In genomic region chr10:42488416-42488815, GRCh38 we compare ENCODE assay signal across 16 cellular contexts.
A peak's percentile ranks its signal among the peaks of the same experiment; 100 is the strongest.
DNase-seq lines count a peak whose midpoint lies in the region; ATAC-seq, FAIRE-seq and TF ChIP-seq lines count a peak whose summit lies in the region.
"Had no signal": no experiment of that assay in that cellular context is flagged by ENCODE, and none has a peak within 500 bp of the region (broad histone marks: within the 10 kb centered on the region; RNA-seq: fewer than 3 reads in every experiment).

No MANE protein-coding gene starts in this region.

- H2BK120ac ChIP-seq in IMR-90 (ENCODE audit: low read depth, low read length): no peak overlapping the region
- H2BK120ac ChIP-seq in mesenchymal stem cell (ENCODE audit: low read depth, low read length): no peak overlapping the region

- H4K8ac ChIP-seq in IMR-90 (ENCODE audit: low read depth in 2 of 2, low read length in 2 of 2) (no peak overlapping the region), mesenchymal stem cell (ENCODE audit: low read length) (no peak overlapping the region)

- H3K18ac ChIP-seq in IMR-90 (ENCODE audit: low read depth, low read length) (no peak overlapping the region), mesenchymal stem cell (ENCODE audit: low read depth in 1 of 2, low read length in 2 of 2) (no peak overlapping the region)

- dilution Hi-C loops in IMR-90 (cut with HindIII; ENCODE audit: low sequenced_read_pairs, unreplicated experiment): no loop called here

- no peak overlapping the region for H3K56ac ChIP-seq in IMR-90 (ENCODE audit: extremely low read depth, insufficient read depth, low read length)

- H3K36me3 ChIP-seq in IMR-90 (ENCODE audit: control insufficient read depth, insufficient read depth, low read length) (no peaks in the 10 kb centered on the region), mesenchymal stem cell (ENCODE audit: control insufficient read depth in 1 of 2, insufficient read depth in 2 of 2, low read depth in 1 of 2, low read length in 2 of 2) (no peaks in the 10 kb centered on the region), mucosa of descending colon (ENCODE audit: low read depth) (no peaks in the 10 kb centered on the region)
- H3K36me3 ChIP-seq: ovary, suprapubic skin had no signal

- WGBS in IMR-90 (ENCODE audit: extremely low coverage in 2 of 2, insufficient read length in 1 of 2), 2 experiments: 80% methylated on average over 2 of the region's 5 CpGs; no CpG with 5 or more reads in 1 of the 2 experiments
- 54% methylated on average over 5 of the region's 5 CpGs for WGBS in mesenchymal stem cell

- no peak for FAIRE-seq in urothelium cell line (lab: Jason Lieb, UNC)
- FAIRE-seq: colon had no signal

- no peak overlapping the region for H2BK15ac ChIP-seq in IMR-90 (ENCODE audit: low read depth, low read length)
- H2BK15ac ChIP-seq in mesenchymal stem cell (ENCODE audit: low read depth, poor library complexity, severe bottlenecking): no peak overlapping the region

- intact Hi-C loops in IMR-90 (cut with micrococcal nuclease): no loop called here
- intact Hi-C loops in mucosa of descending colon (cut with DNase I, micrococcal nuclease): no loop called here

- H3K4ac ChIP-seq in IMR-90 (ENCODE audit: low read depth, low read length) (no peak overlapping the region), mesenchymal stem cell (ENCODE audit: low read depth in 1 of 2, low read length in 2 of 2) (no peak overlapping the region)

- no peak for TF ChIP-seq POLR2A in IMR-90 (IDR thresholded peaks at IDR 0.05; ENCODE audit: low read depth, low read length)

- no peak overlapping the region for H2BK12ac ChIP-seq in mesenchymal stem cell (ENCODE audit: low read length in 2 of 2)

- H2BK20ac ChIP-seq in IMR-90 (ENCODE audit: low read depth, low read length): no peak overlapping the region

- POLR2A ChIA-PET in IMR-90 (lab: Charles Lee; ENCODE audit: unreplicated experiment): no interaction called here

- peak; percentile 76 for ATAC-seq in IMR-90 (ENCODE audit: low read depth)
- no peak for ATAC-seq in mucosa of descending colon
- ATAC-seq: T-cell had no signal

- CTCF ChIA-PET in IMR-90 (lab: Yijun Ruan, JAX): no interaction called here

- H3K9me3 ChIP-seq in IMR-90 (ENCODE audit: control insufficient read depth, insufficient read depth, low read length) (no peaks in the 10 kb centered on the region), mesenchymal stem cell (ENCODE audit: control insufficient read depth, low read length) (peaks cover 19% of the 10 kb centered on the region), mucosa of descending colon (no peaks in the 10 kb centered on the region)
- H3K9me3 ChIP-seq: ovary had no signal

- H3K4me1 ChIP-seq in IMR-90 (ENCODE audit: control insufficient read depth, insufficient read depth, low read length): no peaks in the 10 kb centered on the region
- H3K4me1 ChIP-seq in mesenchymal stem cell (ENCODE audit: control insufficient read depth, insufficient read depth, low read depth, low read length): no peaks in the 10 kb centered on the region
- no peaks in the 10 kb centered on the region for H3K4me1 ChIP-seq in mucosa of descending colon (ENCODE audit: low read depth)
- H3K4me1 ChIP-seq: suprapubic skin had no signal

- no peak overlapping the region for H2AK9ac ChIP-seq in IMR-90 (replicated peaks; ENCODE audit: low read depth, low read length, poor library complexity)

- no peaks in the 10 kb centered on the region for H3K9me1 ChIP-seq in IMR-90 (ENCODE audit: insufficient read depth, low read length)

- H3K4me3 ChIP-seq in AG09309 (ENCODE audit: control insufficient read depth, low read depth, low read length): no peak overlapping the region; the same call in none of the 2 replicates
- H3K4me3 ChIP-seq in IMR-90 (ENCODE audit: insufficient read depth, low read depth, low read length): no peak overlapping the region
- no peak overlapping the region for H3K4me3 ChIP-seq in cardiac fibroblast (replicated peaks in 1 of 2; ENCODE audit: low read depth in 2 of 2, low read length in 2 of 2)
- no peak overlapping the region for H3K4me3 ChIP-seq in mesenchymal stem cell (ENCODE audit: insufficient read depth in 1 of 2, low read depth in 1 of 2, low read length in 2 of 2)
- H3K4me3 ChIP-seq in mucosa of descending colon: no peak overlapping the region
- H3K4me3 ChIP-seq: ovary, suprapubic skin had no signal

- no peak overlapping the region for H4K5ac ChIP-seq in IMR-90 (ENCODE audit: low read depth, low read length)

- H3K14ac ChIP-seq in IMR-90 (replicated peaks; ENCODE audit: low read depth, low read length) (no peak overlapping the region), mesenchymal stem cell (ENCODE audit: low read length in 2 of 2) (no peak overlapping the region)

- H4K20me1 ChIP-seq in IMR-90 (ENCODE audit: insufficient read depth, low read length): no peaks in the 10 kb centered on the region

- H2AK5ac ChIP-seq in IMR-90 (ENCODE audit: low read depth, low read length) (no peak overlapping the region), mesenchymal stem cell (ENCODE audit: low read length, severe bottlenecking) (no peak overlapping the region)

- H3K23ac ChIP-seq in IMR-90 (ENCODE audit: low read depth, low read length) (no peak overlapping the region), mesenchymal stem cell (ENCODE audit: low read length in 2 of 2) (no peak overlapping the region)

- H3K79me1 ChIP-seq in IMR-90 (ENCODE audit: low read depth in 1 of 2, low read length in 2 of 2) (no peaks in the 10 kb centered on the region), mesenchymal stem cell (replicated peaks; ENCODE audit: low read length, poor library complexity, severe bottlenecking) (no peaks in the 10 kb centered on the region)

- in situ Hi-C loops in IMR-90 (cut with MboI; ENCODE audit: low sequenced_read_pairs): no loop called here

- peak; percentile 48 for DNase-seq in AG09309 (ENCODE audit: low read depth)
- DNase-seq in IMR-90: peak; percentile 31
- peak; percentile 55 to 64 for DNase-seq in cardiac fibroblast (ENCODE audit: low read depth in 2 of 2)
- DNase-seq in mesenchymal stem cell: no peak
- DNase-seq in urothelium cell line (ENCODE audit: low spot score): no peak
- no peak for DNase-seq in mucosa of descending colon
- DNase-seq in activated effector memory CD4-positive, alpha-beta T cell treated with anti-CD3 and anti-CD28 coated beads, Interleukin-2, amount 50 U/mL, for 16 hours: no peak
- DNase-seq in activated naive CD4-positive, alpha-beta T cell treated with anti-CD3 and anti-CD28 coated beads, Interleukin-2, amount 50 U/mL, for 16 hours: no peak
- DNase-seq: activated CD4-positive, CD25-positive, alpha-beta regulatory T cell; activated naive CD8-positive, alpha-beta T cell treated with anti-CD3 and anti-CD28 coated beads for 36 hours; DMS79 treated with DMSO at 0.1 percent for 48 hours; NCI-H1436; ovary; T-cell had no signal

- no peak overlapping the region for H3K27ac ChIP-seq in IMR-90 (ENCODE audit: insufficient read depth, low read length)
- peak overlapping the region; percentile 58 for H3K27ac ChIP-seq in mesenchymal stem cell (ENCODE audit: low read length, poor library complexity, severe bottlenecking)
- H3K27ac ChIP-seq: ovary, suprapubic skin had no signal

- H4K91ac ChIP-seq in IMR-90 (ENCODE audit: insufficient read depth, low read depth, low read length) (no peak overlapping the region), mesenchymal stem cell (ENCODE audit: low read length) (no peak overlapping the region)

- H2BK5ac ChIP-seq in IMR-90 (ENCODE audit: low read depth, low read length, poor library complexity, severe bottlenecking): no peak overlapping the region
- no peak overlapping the region for H2BK5ac ChIP-seq in mesenchymal stem cell (ENCODE audit: low read depth, low read length, poor library complexity, severe bottlenecking)

- no peak overlapping the region for H2AFZ ChIP-seq in IMR-90 (replicated peaks; ENCODE audit: low read length, poor library complexity)
- H2AFZ ChIP-seq in mesenchymal stem cell (ENCODE audit: low read depth, low read length): no peak overlapping the region

- H3K9ac ChIP-seq in IMR-90 (ENCODE audit: low read depth, low read length) (no peak overlapping the region), mesenchymal stem cell (ENCODE audit: low read length) (no peak overlapping the region)

- BruUV-seq in IMR-90 (replicated peaks; lab: Mats Ljungman, UMichigan): no TSS peak

- no peak for TF ChIP-seq RAD21 in IMR-90 (IDR thresholded peaks at IDR 0.05; ENCODE audit: low read length)

- H3K27me3 ChIP-seq in IMR-90 (ENCODE audit: control insufficient read depth, insufficient read depth, low read length) (no peaks in the 10 kb centered on the region), mesenchymal stem cell (ENCODE audit: control insufficient read depth in 1 of 2, insufficient read depth in 1 of 2, low read length in 2 of 2) (no peaks in the 10 kb centered on the region)
- H3K27me3 ChIP-seq: ovary, suprapubic skin had no signal

- no peak for TF ChIP-seq CTCF in AG09309 (IDR thresholded peaks at IDR 0.05; ENCODE audit: control insufficient read depth, insufficient read depth, low read depth, low read length, missing control alignments)
- TF ChIP-seq CTCF in IMR-90 (conservative IDR thresholded peaks at IDR 0.05; ENCODE audit: low read depth, low read length): no peak
- no peak for TF ChIP-seq CTCF in cardiac fibroblast (IDR thresholded peaks at IDR 0.05; ENCODE audit: low read depth, low read length)
- TF ChIP-seq CTCF in mucosa of descending colon (IDR thresholded peaks at IDR 0.05): no peak

- H3K4me2 ChIP-seq in IMR-90 (ENCODE audit: low read depth, low read length) (peak overlapping the region; percentile 44; the same call in 1 of the 2 replicates), mesenchymal stem cell (ENCODE audit: low read length, poor library complexity, severe bottlenecking) (no peak overlapping the region)

TF ChIP-seq in IMR-90, 13 proteins besides CTCF, POLR2A, EP300 and RAD21:
- TF ChIP-seq BHLHE40 (IDR thresholded peaks at IDR 0.05; ENCODE audit: low read depth, low read length) (no peak), MAFK (IDR thresholded peaks at IDR 0.05; ENCODE audit: low read depth, low read length) (peak; percentile 59; the same call in 1 of the 2 replicates)

Comparison
In these comparisons a context has a peak if more than half of its experiments do, and no peak if none do; other contexts are left out.
1. DNase-seq: peak in AG09309 (single experiment), IMR-90 (single experiment) and cardiac fibroblast (2 of 2); none in mesenchymal stem cell (single experiment), urothelium cell line (single experiment), mucosa of descending colon (0 of 3), activated effector memory CD4-positive, alpha-beta T cell treated with anti-CD3 and anti-CD28 coated beads, Interleukin-2, amount 50 U/mL, for 16 hours (single experiment) and activated naive CD4-positive, alpha-beta T cell treated with anti-CD3 and anti-CD28 coated beads, Interleukin-2, amount 50 U/mL, for 16 hours (single experiment).